ENCODE assay signal across 1 cellular context in the genomic region with DNA sequence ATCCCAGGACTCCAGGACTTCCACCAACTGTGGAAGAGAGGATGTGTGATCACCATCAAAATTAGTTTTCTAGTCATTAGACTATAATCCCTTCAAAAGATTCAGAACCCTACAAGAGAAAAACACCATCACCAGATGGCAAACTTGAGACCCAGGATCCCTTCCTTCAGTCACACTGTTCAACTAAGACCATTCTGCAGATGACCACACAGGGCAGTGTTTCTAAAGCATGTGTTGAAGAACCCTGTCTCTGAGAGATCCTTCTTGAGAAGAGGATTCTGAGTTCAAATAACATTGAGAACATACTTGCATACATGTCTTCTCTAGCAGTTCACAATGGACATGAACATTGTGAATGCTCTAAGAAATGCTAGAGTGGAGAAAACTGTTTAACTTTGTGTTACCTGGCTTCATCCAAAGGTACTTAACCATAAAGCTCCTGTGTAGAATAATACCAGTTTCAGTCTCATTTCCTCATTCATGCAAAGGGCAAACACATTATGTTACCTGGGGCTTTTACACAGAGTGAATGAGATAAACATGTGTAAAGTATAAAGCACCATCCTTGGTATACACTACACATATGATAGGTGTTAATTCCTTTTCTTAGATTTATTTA.
TF ChIP-seq lines count a peak whose summit lies in the region.

No MANE protein-coding gene starts in this region.

TF ChIP-seq in GM12878, 131 proteins besides CTCF, POLR2A, EP300 and RAD21 (continued from another document and continues in another):
- TF ChIP-seq POU2F2 (IDR thresholded peaks at IDR 0.05; ENCODE audit: borderline replicate concordance, low read depth, low read length) (no peak), DPF2 (IDR thresholded peaks at IDR 0.05) (peak; percentile 44; the same call in 1 of the 2 replicates), IRF3 (IDR thresholded peaks at IDR 0.05) (no peak), SPI1 (IDR thresholded peaks at IDR 0.05; ENCODE audit: borderline replicate concordance, insufficient read depth, low read depth, low read length) (peak; percentile 92), ELK1 (IDR thresholded peaks at IDR 0.05; ENCODE audit: low read depth, low read length) (no peak), GATAD2B (conservative IDR thresholded peaks at IDR 0.05; ENCODE audit: low read depth) (peak; percentile 66), IKZF2 (IDR thresholded peaks at IDR 0.05) (peak; percentile 64; a peak in 3 of 4 replicates), BACH1 (IDR thresholded peaks at IDR 0.05; ENCODE audit: borderline replicate concordance) (no peak), CBX3 (IDR thresholded peaks at IDR 0.05; ENCODE audit: borderline replicate concordance, low read depth) (no peak), PAX5 (IDR thresholded peaks at IDR 0.05; ENCODE audit: borderline replicate concordance, low read depth, low read length) (0 out of 2 replicates have a peak, but pooled peaks have one; percentile 22), JUNB (IDR thresholded peaks at IDR 0.05) (no peak), CEBPZ (IDR thresholded peaks at IDR 0.05; ENCODE audit: low read depth, low read length) (no peak), TARDBP (IDR thresholded peaks at IDR 0.05; ENCODE audit: borderline replicate concordance) (no peak), SMC3 (IDR thresholded peaks at IDR 0.05; ENCODE audit: borderline replicate concordance, low read length) (no peak), BMI1 (IDR thresholded peaks at IDR 0.05; ENCODE audit: borderline replicate concordance) (no peak), KLF5 (IDR thresholded peaks at IDR 0.05; ENCODE audit: partially characterized antibody) (no peak), NBN (IDR thresholded peaks at IDR 0.05) (0 out of 2 replicates have a peak, but pooled peaks have one; percentile 42), NFIC (IDR thresholded peaks at IDR 0.05; ENCODE audit: low read depth, low read length) (0 out of 2 replicates have a peak, but pooled peaks have one; percentile 23), ZNF384 (IDR thresholded peaks at IDR 0.05; ENCODE audit: borderline replicate concordance, low read depth, low read length) (no peak), ZSCAN29 (IDR thresholded peaks at IDR 0.05) (no peak), FOXM1 (IDR thresholded peaks at IDR 0.05; ENCODE audit: low read depth, low read length) (no peak), BCL11A (IDR thresholded peaks at IDR 0.05; ENCODE audit: low read depth, low read length) (0 out of 2 replicates have a peak, but pooled peaks have one; percentile 22), MTA2 (IDR thresholded peaks at IDR 0.05; ENCODE audit: low read depth) (peak; percentile 52), CBX5 (IDR thresholded peaks at IDR 0.05; ENCODE audit: low read depth) (no peak)
- TF ChIP-seq, protein P1, sequence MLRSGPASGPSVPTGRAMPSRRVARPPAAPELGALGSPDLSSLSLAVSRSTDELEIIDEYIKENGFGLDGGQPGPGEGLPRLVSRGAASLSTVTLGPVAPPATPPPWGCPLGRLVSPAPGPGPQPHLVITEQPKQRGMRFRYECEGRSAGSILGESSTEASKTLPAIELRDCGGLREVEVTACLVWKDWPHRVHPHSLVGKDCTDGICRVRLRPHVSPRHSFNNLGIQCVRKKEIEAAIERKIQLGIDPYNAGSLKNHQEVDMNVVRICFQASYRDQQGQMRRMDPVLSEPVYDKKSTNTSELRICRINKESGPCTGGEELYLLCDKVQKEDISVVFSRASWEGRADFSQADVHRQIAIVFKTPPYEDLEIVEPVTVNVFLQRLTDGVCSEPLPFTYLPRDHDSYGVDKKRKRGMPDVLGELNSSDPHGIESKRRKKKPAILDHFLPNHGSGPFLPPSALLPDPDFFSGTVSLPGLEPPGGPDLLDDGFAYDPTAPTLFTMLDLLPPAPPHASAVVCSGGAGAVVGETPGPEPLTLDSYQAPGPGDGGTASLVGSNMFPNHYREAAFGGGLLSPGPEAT (IDR thresholded peaks at IDR 0.05; ENCODE audit: low read depth), result 0 out of 2 replicates have a peak, but pooled peaks have one; percentile 27
- TF ChIP-seq, protein P2, sequence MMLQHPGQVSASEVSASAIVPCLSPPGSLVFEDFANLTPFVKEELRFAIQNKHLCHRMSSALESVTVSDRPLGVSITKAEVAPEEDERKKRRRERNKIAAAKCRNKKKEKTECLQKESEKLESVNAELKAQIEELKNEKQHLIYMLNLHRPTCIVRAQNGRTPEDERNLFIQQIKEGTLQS (IDR thresholded peaks at IDR 0.05; ENCODE audit: borderline replicate concordance, extremely low read depth, low read depth, low read length), result no peak
- TF ChIP-seq, protein P3, sequence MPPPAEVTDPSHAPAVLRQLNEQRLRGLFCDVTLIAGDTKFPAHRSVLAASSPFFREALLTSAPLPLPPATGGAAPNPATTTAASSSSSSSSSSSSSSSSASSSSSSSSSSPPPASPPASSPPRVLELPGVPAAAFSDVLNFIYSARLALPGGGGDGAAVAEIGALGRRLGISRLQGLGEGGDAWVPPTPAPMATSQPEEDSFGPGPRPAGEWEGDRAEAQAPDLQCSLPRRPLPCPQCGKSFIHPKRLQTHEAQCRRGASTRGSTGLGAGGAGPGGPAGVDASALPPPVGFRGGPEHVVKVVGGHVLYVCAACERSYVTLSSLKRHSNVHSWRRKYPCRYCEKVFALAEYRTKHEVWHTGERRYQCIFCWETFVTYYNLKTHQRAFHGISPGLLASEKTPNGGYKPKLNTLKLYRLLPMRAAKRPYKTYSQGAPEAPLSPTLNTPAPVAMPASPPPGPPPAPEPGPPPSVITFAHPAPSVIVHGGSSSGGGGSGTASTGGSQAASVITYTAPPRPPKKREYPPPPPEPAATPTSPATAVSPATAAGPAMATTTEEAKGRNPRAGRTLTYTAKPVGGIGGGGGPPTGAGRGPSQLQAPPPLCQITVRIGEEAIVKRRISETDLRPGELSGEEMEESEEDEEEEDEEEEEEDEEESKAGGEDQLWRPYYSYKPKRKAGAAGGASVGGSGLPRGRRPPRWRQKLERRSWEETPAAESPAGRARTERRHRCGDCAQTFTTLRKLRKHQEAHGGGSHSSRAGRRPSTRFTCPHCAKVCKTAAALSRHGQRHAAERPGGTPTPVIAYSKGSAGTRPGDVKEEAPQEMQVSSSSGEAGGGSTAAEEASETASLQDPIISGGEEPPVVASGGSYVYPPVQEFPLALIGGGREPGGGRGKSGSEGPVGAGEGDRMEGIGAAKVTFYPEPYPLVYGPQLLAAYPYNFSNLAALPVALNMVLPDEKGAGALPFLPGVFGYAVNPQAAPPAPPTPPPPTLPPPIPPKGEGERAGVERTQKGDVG (CRISPR knock-in tag; IDR thresholded peaks at IDR 0.05), result no peak
- TF ChIP-seq, protein P4, sequence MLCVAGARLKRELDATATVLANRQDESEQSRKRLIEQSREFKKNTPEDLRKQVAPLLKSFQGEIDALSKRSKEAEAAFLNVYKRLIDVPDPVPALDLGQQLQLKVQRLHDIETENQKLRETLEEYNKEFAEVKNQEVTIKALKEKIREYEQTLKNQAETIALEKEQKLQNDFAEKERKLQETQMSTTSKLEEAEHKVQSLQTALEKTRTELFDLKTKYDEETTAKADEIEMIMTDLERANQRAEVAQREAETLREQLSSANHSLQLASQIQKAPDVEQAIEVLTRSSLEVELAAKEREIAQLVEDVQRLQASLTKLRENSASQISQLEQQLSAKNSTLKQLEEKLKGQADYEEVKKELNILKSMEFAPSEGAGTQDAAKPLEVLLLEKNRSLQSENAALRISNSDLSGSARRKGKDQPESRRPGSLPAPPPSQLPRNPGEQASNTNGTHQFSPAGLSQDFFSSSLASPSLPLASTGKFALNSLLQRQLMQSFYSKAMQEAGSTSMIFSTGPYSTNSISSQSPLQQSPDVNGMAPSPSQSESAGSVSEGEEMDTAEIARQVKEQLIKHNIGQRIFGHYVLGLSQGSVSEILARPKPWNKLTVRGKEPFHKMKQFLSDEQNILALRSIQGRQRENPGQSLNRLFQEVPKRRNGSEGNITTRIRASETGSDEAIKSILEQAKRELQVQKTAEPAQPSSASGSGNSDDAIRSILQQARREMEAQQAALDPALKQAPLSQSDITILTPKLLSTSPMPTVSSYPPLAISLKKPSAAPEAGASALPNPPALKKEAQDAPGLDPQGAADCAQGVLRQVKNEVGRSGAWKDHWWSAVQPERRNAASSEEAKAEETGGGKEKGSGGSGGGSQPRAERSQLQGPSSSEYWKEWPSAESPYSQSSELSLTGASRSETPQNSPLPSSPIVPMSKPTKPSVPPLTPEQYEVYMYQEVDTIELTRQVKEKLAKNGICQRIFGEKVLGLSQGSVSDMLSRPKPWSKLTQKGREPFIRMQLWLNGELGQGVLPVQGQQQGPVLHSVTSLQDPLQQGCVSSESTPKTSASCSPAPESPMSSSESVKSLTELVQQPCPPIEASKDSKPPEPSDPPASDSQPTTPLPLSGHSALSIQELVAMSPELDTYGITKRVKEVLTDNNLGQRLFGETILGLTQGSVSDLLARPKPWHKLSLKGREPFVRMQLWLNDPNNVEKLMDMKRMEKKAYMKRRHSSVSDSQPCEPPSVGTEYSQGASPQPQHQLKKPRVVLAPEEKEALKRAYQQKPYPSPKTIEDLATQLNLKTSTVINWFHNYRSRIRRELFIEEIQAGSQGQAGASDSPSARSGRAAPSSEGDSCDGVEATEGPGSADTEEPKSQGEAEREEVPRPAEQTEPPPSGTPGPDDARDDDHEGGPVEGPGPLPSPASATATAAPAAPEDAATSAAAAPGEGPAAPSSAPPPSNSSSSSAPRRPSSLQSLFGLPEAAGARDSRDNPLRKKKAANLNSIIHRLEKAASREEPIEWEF (IDR thresholded peaks at IDR 0.05; ENCODE audit: insufficient replicate concordance, low read depth, low read length), result no peak
- TF ChIP-seq, protein P5, sequence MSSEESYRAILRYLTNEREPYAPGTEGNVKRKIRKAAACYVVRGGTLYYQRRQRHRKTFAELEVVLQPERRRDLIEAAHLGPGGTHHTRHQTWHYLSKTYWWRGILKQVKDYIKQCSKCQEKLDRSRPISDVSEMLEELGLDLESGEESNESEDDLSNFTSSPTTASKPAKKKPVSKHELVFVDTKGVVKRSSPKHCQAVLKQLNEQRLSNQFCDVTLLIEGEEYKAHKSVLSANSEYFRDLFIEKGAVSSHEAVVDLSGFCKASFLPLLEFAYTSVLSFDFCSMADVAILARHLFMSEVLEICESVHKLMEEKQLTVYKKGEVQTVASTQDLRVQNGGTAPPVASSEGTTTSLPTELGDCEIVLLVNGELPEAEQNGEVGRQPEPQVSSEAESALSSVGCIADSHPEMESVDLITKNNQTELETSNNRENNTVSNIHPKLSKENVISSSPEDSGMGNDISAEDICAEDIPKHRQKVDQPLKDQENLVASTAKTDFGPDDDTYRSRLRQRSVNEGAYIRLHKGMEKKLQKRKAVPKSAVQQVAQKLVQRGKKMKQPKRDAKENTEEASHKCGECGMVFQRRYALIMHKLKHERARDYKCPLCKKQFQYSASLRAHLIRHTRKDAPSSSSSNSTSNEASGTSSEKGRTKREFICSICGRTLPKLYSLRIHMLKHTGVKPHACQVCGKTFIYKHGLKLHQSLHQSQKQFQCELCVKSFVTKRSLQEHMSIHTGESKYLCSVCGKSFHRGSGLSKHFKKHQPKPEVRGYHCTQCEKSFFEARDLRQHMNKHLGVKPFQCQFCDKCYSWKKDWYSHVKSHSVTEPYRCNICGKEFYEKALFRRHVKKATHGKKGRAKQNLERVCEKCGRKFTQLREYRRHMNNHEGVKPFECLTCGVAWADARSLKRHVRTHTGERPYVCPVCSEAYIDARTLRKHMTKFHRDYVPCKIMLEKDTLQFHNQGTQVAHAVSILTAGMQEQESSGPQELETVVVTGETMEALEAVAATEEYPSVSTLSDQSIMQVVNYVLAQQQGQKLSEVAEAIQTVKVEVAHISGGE (CRISPR knock-in tag; IDR thresholded peaks at IDR 0.05), result no peak
- TF ChIP-seq, protein P6, sequence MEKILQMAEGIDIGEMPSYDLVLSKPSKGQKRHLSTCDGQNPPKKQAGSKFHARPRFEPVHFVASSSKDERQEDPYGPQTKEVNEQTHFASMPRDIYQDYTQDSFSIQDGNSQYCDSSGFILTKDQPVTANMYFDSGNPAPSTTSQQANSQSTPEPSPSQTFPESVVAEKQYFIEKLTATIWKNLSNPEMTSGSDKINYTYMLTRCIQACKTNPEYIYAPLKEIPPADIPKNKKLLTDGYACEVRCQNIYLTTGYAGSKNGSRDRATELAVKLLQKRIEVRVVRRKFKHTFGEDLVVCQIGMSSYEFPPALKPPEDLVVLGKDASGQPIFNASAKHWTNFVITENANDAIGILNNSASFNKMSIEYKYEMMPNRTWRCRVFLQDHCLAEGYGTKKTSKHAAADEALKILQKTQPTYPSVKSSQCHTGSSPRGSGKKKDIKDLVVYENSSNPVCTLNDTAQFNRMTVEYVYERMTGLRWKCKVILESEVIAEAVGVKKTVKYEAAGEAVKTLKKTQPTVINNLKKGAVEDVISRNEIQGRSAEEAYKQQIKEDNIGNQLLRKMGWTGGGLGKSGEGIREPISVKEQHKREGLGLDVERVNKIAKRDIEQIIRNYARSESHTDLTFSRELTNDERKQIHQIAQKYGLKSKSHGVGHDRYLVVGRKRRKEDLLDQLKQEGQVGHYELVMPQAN (conservative IDR thresholded peaks at IDR 0.05), result no peak
